ENCODE assay signal across 25 cellular contexts in genomic region chr18:7064346-7064745, GRCh38. TPM values are rescaled to one million over a fixed set of nuclear protein-coding genes. Genes with fewer than 3 reads are reported as not detected.
DNase-seq lines count a peak whose midpoint lies in the region; ATAC-seq, FAIRE-seq and TF ChIP-seq lines count a peak whose summit lies in the region.
"Had no signal": no experiment of that assay in that cellular context is flagged by ENCODE, and none has a peak within 500 bp of the region (broad histone marks: within the 10 kb centered on the region; RNA-seq: fewer than 3 reads in every experiment).

No MANE protein-coding gene starts in this region.

- intact Hi-C loops in tibial artery (cut with DNase I; ENCODE audit: low total_unique reads): no loop called here

- H3K27ac ChIP-seq in HUES48 (ENCODE audit: low read depth, low read length) (peak overlapping the region; percentile 42), epithelial cell of prostate (peak overlapping the region; percentile 32), keratinocyte (ENCODE audit: control insufficient read depth, insufficient read depth, low read length) (no peak overlapping the region), tibial artery (no peak overlapping the region)
- H3K27ac ChIP-seq: A549, RWPE1 had no signal

- H3K4me1 ChIP-seq in HUES48 (ENCODE audit: control insufficient read depth, insufficient read depth, low read length) (0 out of 2 replicates have a peak, but pooled peaks cover 2% of the 10 kb centered on the region), keratinocyte (ENCODE audit: control insufficient read depth, extremely low read depth, insufficient read depth, low read length) (peaks cover 8% of the 10 kb centered on the region), tibial artery (peaks cover 0 to 21% (median 0%) of the 10 kb centered on the region in 4 donors)
- H3K4me1 ChIP-seq: A549 had no signal

- H3K36me3 ChIP-seq in HUES48 (ENCODE audit: control insufficient read depth, insufficient read depth, low read length): no peaks in the 10 kb centered on the region
- no peaks in the 10 kb centered on the region for H3K36me3 ChIP-seq in keratinocyte (ENCODE audit: control insufficient read depth in 2 of 2, extremely low read depth in 1 of 2, insufficient read depth in 2 of 2, low read length in 2 of 2)
- H3K36me3 ChIP-seq in tibial artery: no peaks in the 10 kb centered on the region

- H3K4me3 Mint-ChIP-seq in progenitor cell of endocrine pancreas (ENCODE audit: low read depth) (peak overlapping the region; percentile 35), T-helper 17 cell (no peak overlapping the region)
- H3K4me3 Mint-ChIP-seq: CD4-positive, CD25-positive, alpha-beta regulatory T cell had no signal

- TF ChIP-seq CTCF in keratinocyte (optimal IDR thresholded peaks at IDR 0.05 in 1 of 3, IDR thresholded peaks at IDR 0.05 in 1 of 3, conservative IDR thresholded peaks at IDR 0.05 in 1 of 3; ENCODE audit: extremely low read depth in 1 of 3, insufficient read depth in 2 of 3, low read length in 3 of 3) (no peak), progenitor cell of endocrine pancreas (IDR thresholded peaks at IDR 0.05; ENCODE audit: unreplicated experiment) (no peak), tibial artery (IDR thresholded peaks at IDR 0.05) (no peak)

- peaks cover 85% of the 10 kb centered on the region for H3K4me1 Mint-ChIP-seq in progenitor cell of endocrine pancreas (ENCODE audit: low read depth)
- no peaks in the 10 kb centered on the region for H3K4me1 Mint-ChIP-seq in T-helper 17 cell
- H3K4me1 Mint-ChIP-seq: CD4-positive, CD25-positive, alpha-beta regulatory T cell had no signal

- H3K4me3 ChIP-seq in HUES48 (ENCODE audit: low read depth, low read length) (no peak overlapping the region), keratinocyte (ENCODE audit: control insufficient read depth in 2 of 3, extremely low read depth in 1 of 3, insufficient read depth in 2 of 3, low read depth in 1 of 3, low read length in 3 of 3) (peak overlapping the region in 1 of 3 experiments; percentile 6), tibial artery (no peak overlapping the region)
- H3K4me3 ChIP-seq: A549, GM12878 had no signal

- H3K79me2 ChIP-seq in keratinocyte (ENCODE audit: control insufficient read depth, insufficient read depth, low read length): no peaks in the 10 kb centered on the region

- DNase-seq in epithelial cell of prostate (ENCODE audit: low read depth, low spot score): no peak
- no peak for DNase-seq in keratinocyte (ENCODE audit: low read depth, low spot score)
- DNase-seq in progenitor cell of endocrine pancreas (ENCODE audit: low spot score, unreplicated experiment): no peak
- no peak for DNase-seq in tibial artery
- DNase-seq in T-helper 17 cell: no peak
- DNase-seq: CD4-positive, CD25-positive, alpha-beta regulatory T cell; COR-L47; DMS 273 treated with DMSO at 0.1 percent for 48 hours; DMS79 treated with DMSO at 0.1 percent for 48 hours; HCEC 1CT; Karpas-422; NCI-H1694; NCI-H2081; NCI-H2171; NCI-H345; NCI-H524; NCI-H774; NK-92 treated with Interleukin-12 subunit alpha and Interleukin-12 subunit beta, amount 100 ng/mL, for 24 hours; SIG-M5 had no signal

- no peaks in the 10 kb centered on the region for H3K9me1 ChIP-seq in keratinocyte (ENCODE audit: control insufficient read depth, extremely low read depth, insufficient read depth, low read length)

- dilution Hi-C loops in keratinocyte (cut with MboI; ENCODE audit: extremely low pct_ligation_motif_present, low sequenced_read_pairs): no loop called here

- FAIRE-seq in keratinocyte (lab: Jason Lieb, UNC): peak; percentile 5
- FAIRE-seq: A549, GM12878 had no signal

- no peaks in the 10 kb centered on the region for H3K27me3 ChIP-seq in HUES48 (ENCODE audit: control insufficient read depth, insufficient read depth, low read length)
- H3K27me3 ChIP-seq in keratinocyte (ENCODE audit: control insufficient read depth, extremely low read depth, insufficient read depth, low read length): no peaks in the 10 kb centered on the region
- H3K27me3 ChIP-seq in tibial artery: no peaks in the 10 kb centered on the region

- H3K9me3 Mint-ChIP-seq in progenitor cell of endocrine pancreas (ENCODE audit: low read depth): no peaks in the 10 kb centered on the region

- no peaks in the 10 kb centered on the region for H3K27me3 Mint-ChIP-seq in progenitor cell of endocrine pancreas
- H3K27me3 Mint-ChIP-seq in T-helper 17 cell: no peaks in the 10 kb centered on the region
- H3K27me3 Mint-ChIP-seq: CD4-positive, CD25-positive, alpha-beta regulatory T cell had no signal

- peak overlapping the region; percentile 72 for H3K4me2 ChIP-seq in keratinocyte (ENCODE audit: control insufficient read depth, extremely low read depth, insufficient read depth, low read depth, low read length)
- H3K4me2 ChIP-seq: A549 had no signal

- no peaks in the 10 kb centered on the region for H3K9me3 ChIP-seq in HUES48 (ENCODE audit: control insufficient read depth, insufficient read depth, low read length)
- H3K9me3 ChIP-seq in keratinocyte (ENCODE audit: control insufficient read depth, low read depth, low read length): no peaks in the 10 kb centered on the region
- no peaks in the 10 kb centered on the region for H3K9me3 ChIP-seq in tibial artery
- H3K9me3 ChIP-seq in T-helper 17 cell (ENCODE audit: control insufficient read depth, low read length, poor library complexity, severe bottlenecking): no peaks in the 10 kb centered on the region
- H3K9me3 ChIP-seq: A549 had no signal

- H3K36me3 Mint-ChIP-seq in progenitor cell of endocrine pancreas (ENCODE audit: insufficient read depth) (peaks cover 9% of the 10 kb centered on the region), T-helper 17 cell (ENCODE audit: low read depth) (no peaks in the 10 kb centered on the region)
- H3K36me3 Mint-ChIP-seq: CD4-positive, CD25-positive, alpha-beta regulatory T cell had no signal

- H3K9ac ChIP-seq in HUES48 (ENCODE audit: low read depth, low read length): no peak overlapping the region
- H3K9ac ChIP-seq in keratinocyte (ENCODE audit: control insufficient read depth, extremely low read depth, insufficient read depth, low read length): no peak overlapping the region

- no peaks in the 10 kb centered on the region for H4K20me1 ChIP-seq in keratinocyte (ENCODE audit: control insufficient read depth, extremely low read depth, insufficient read depth, low read length)

- H2AFZ ChIP-seq in keratinocyte (ENCODE audit: control insufficient read depth, low read length): peak overlapping the region; percentile 90

- H3K27ac Mint-ChIP-seq in progenitor cell of endocrine pancreas (peak overlapping the region; percentile 96), T-helper 17 cell (no peak overlapping the region)
- H3K27ac Mint-ChIP-seq: CD4-positive, CD25-positive, alpha-beta regulatory T cell had no signal

- ATAC-seq in HG03342 (IDR thresholded peaks at IDR 0.05; ENCODE audit: unreplicated experiment): no peak
- no peak for ATAC-seq in T-helper 17 cell
- ATAC-seq in HG02852 (IDR thresholded peaks at IDR 0.05; ENCODE audit: unreplicated experiment): no peak
- ATAC-seq: A549, GM12878 had no signal

RNA-seq across cellular contexts. Expression of gene LAMA1, which starts 53.3 kb away (rescaled TPM):
- 2.1 to 4.1 TPM (median 2.5 TPM) in 3 replicates for polyA plus RNA-seq in keratinocyte
- 4.3 TPM for polyA plus RNA-seq in keratinocyte (2011; ENCODE audit: low read depth)
- polyA plus RNA-seq in keratinocyte (2011; cell fraction: cytosol; rRNA removed): 1.5 and 1.7 TPM in 2 replicates
- polyA plus RNA-seq in keratinocyte (2011; cell fraction: nucleus; rRNA removed): 10.1 and 10.2 TPM in 2 replicates
- 1.7 and 3.3 TPM in 2 replicates for polyA plus RNA-seq in keratinocyte (2012; ENCODE audit: low replicate concordance)
- 4.6 to 6.9 TPM (median 4.8 TPM) in 3 replicates for polyA minus RNA-seq in keratinocyte
- 5.2 TPM for polyA minus RNA-seq in keratinocyte (2011; cell fraction: cytosol; rRNA and poly(A)+ RNA removed)
- 8.3 and 11.9 TPM in 2 replicates for polyA minus RNA-seq in keratinocyte (2011; cell fraction: nucleus; rRNA and poly(A)+ RNA removed)
- 257 and 299 TPM in 2 replicates for total RNA-seq in progenitor cell of endocrine pancreas
- not detected for total RNA-seq in T-helper 17 cell
- total RNA-seq: CD4-positive, CD25-positive, alpha-beta regulatory T cell had no signal
- polyA plus RNA-seq: CD4-positive, CD25-positive, alpha-beta regulatory T cell had no signal

Comparison
In these comparisons a context has a peak if more than half of its experiments do, and no peak if none do; other contexts are left out.
1. H3K27ac ChIP-seq: peak in HUES48 (single experiment) and epithelial cell of prostate (single experiment); none in keratinocyte (single experiment) and tibial artery (0 of 2).
2. RNA of gene LAMA1, which starts 53.3 kb away (total RNA-seq): 257 to 299 TPM in progenitor cell of endocrine pancreas; not detected in T-helper 17 cell; every median in the first group is over 100 times any median in the second.